Comparison of ENCODE assay signal across 8 cellular contexts in genomic region chr22:38315801-38316339, GRCh38. TPM values are rescaled to one million over a fixed set of nuclear protein-coding genes. Genes with fewer than 3 reads are reported as not detected.
DNase-seq lines count a peak whose midpoint lies in the region; ATAC-seq lines count a peak whose summit lies in the region.

No MANE protein-coding gene starts in this region.

- no peak overlapping the region for H3K4ac ChIP-seq in neuronal stem cell (ENCODE audit: low read length)

- no peak overlapping the region for H4K91ac ChIP-seq in neuronal stem cell (ENCODE audit: low read depth, low read length, poor library complexity)

- H3K4me1 ChIP-seq in endocrine pancreas (ENCODE audit: control insufficient read depth, insufficient read depth, low read length) (no peaks in the 10 kb centered on the region), neuronal stem cell (ENCODE audit: control insufficient read depth in 2 of 2, insufficient read depth in 1 of 2, low read depth in 1 of 2, low read length in 2 of 2) (peaks cover 34 to 37% of the 10 kb centered on the region in 2 donors)

- H2AK5ac ChIP-seq in neuronal stem cell (ENCODE audit: low read depth, low read length): no peak overlapping the region

- no peak overlapping the region for H3K14ac ChIP-seq in neuronal stem cell (ENCODE audit: low read length)

- H3K9me3 ChIP-seq in endocrine pancreas (ENCODE audit: control insufficient read depth, low read length) (no peaks in the 10 kb centered on the region), neuronal stem cell (replicated peaks in 1 of 2; ENCODE audit: control insufficient read depth in 2 of 2, insufficient read depth in 1 of 2, low read depth in 1 of 2, low read length in 2 of 2) (no peaks in the 10 kb centered on the region)

- no peak overlapping the region for H3K23ac ChIP-seq in neuronal stem cell (ENCODE audit: low read depth, low read length, poor library complexity)

- H2AFZ ChIP-seq in neuronal stem cell (ENCODE audit: low read length): no peak overlapping the region

- H3K4me3 ChIP-seq in endocrine pancreas (ENCODE audit: control insufficient read depth, insufficient read depth, low read length) (peak overlapping the region; percentile 83), neuronal stem cell (ENCODE audit: low read length in 2 of 2) (peak overlapping the region; percentile 70 to 89)

- H2BK120ac ChIP-seq in neuronal stem cell (ENCODE audit: low read depth, low read length): no peak overlapping the region

- H3K36me3 ChIP-seq in endocrine pancreas (ENCODE audit: control insufficient read depth, insufficient read depth, low read length) (no peaks in the 10 kb centered on the region), neuronal stem cell (replicated peaks in 1 of 2; ENCODE audit: control insufficient read depth in 2 of 2, insufficient read depth in 2 of 2, low read length in 2 of 2) (peaks cover 22 to 43% of the 10 kb centered on the region in 2 donors)

- H4K8ac ChIP-seq in neuronal stem cell (ENCODE audit: low read depth, low read length): no peak overlapping the region

- no peaks in the 10 kb centered on the region for H3K27me3 ChIP-seq in endocrine pancreas (ENCODE audit: control insufficient read depth, insufficient read depth, low read length)
- H3K27me3 ChIP-seq in neuronal stem cell (ENCODE audit: control insufficient read depth in 3 of 3, insufficient read depth in 3 of 3, low read depth in 1 of 3, low read length in 3 of 3): no peaks in the 10 kb centered on the region

- H3K9ac ChIP-seq in endocrine pancreas (ENCODE audit: control insufficient read depth, insufficient read depth, low read length) (peak overlapping the region; percentile 79), neuronal stem cell (ENCODE audit: low read depth, low read length, poor library complexity) (peak overlapping the region; percentile 53)

- H3K18ac ChIP-seq in neuronal stem cell (ENCODE audit: low read length): peak overlapping the region; percentile 57

- ATAC-seq in HG03280 (IDR thresholded peaks at IDR 0.05; ENCODE audit: unreplicated experiment): no peak
- ATAC-seq in HG03175 (IDR thresholded peaks at IDR 0.05; ENCODE audit: unreplicated experiment): no peak

- H2BK15ac ChIP-seq in neuronal stem cell (ENCODE audit: low read length): no peak overlapping the region

- H3K4me2 ChIP-seq in neuronal stem cell (ENCODE audit: insufficient read depth, low read length, poor library complexity, severe bottlenecking): peak overlapping the region; percentile 76

- WGBS in neuronal stem cell (ENCODE audit: extremely low coverage in 2 of 2, insufficient read length in 2 of 2, insufficient replicate concordance in 1 of 2), 2 donors: no CpG with 5 or more reads among the region's 13 CpGs

- H2BK12ac ChIP-seq in neuronal stem cell (ENCODE audit: low read length): no peak overlapping the region

- peak overlapping the region; percentile 81 for H3K27ac ChIP-seq in neuronal stem cell (replicated peaks; ENCODE audit: low read length)

- H2BK5ac ChIP-seq in neuronal stem cell (ENCODE audit: low read length): no peak overlapping the region

- DNase-seq in NCI-H1092 treated with DMSO at 0.1 percent for 48 hours (lab: John Stamatoyannopoulos, UW) (peak; percentile 57), NCI-H1092 (lab: John Stamatoyannopoulos, UW) (no peak), RKO (ENCODE audit: low spot score) (peak; percentile 32), neuronal stem cell (ENCODE audit: low spot score) (no peak), GM19238 (ENCODE audit: insufficient read length, low spot score) (no peak)

- peaks cover 15% of the 10 kb centered on the region for H3K79me1 ChIP-seq in neuronal stem cell (ENCODE audit: low read depth, low read length)

RNA-seq across cellular contexts. Expression of gene CSNK1E, which starts 1.4 kb away (rescaled TPM):
- 224 TPM for polyA plus RNA-seq in neuronal stem cell (2013, experiment 1 of 2)
- 229 TPM for polyA plus RNA-seq in neuronal stem cell (2013, experiment 2 of 2)

RNA-seq across cellular contexts. Expression of gene TMEM184B, which starts 43.1 kb away (rescaled TPM):
- 50.9 TPM for polyA plus RNA-seq in neuronal stem cell (2013, experiment 1 of 2)
- 51.3 TPM for polyA plus RNA-seq in neuronal stem cell (2013, experiment 2 of 2)

Comparison
In these comparisons a context has a peak if more than half of its experiments do, and no peak if none do; other contexts are left out.
1. DNase-seq: peak in NCI-H1092 treated with DMSO at 0.1 percent for 48 hours (single experiment) and RKO (single experiment); none in NCI-H1092 (single experiment), neuronal stem cell (single experiment) and GM19238 (single experiment).